Comparison of ENCODE assay signal across 8 cellular contexts in the genomic region with DNA sequence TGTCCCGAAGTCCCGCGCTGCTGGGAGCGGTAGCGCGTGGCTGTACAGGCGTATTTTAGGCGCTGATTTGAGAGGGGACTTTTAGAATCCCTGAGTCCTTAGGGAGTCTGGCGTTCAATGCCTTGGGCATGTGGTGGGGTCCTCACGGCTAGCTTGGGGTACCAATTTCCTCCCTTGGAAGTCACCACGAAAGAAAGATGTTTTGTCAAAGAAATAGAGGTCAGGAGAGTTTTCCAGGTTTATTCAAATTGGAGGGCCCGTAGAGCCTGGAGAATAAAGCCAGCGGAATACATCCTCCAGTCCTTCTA.
DNase-seq lines count a peak whose midpoint lies in the region; ATAC-seq and TF ChIP-seq lines count a peak whose summit lies in the region.

No MANE protein-coding gene starts in this region.

- H3K4me1 Mint-ChIP-seq in activated CD8-positive, alpha-beta T cell treated with anti-CD3 and anti-CD28 coated beads for 36 hours (ENCODE audit: low read depth), result peaks cover 11% of the 10 kb centered on the region

- H3K9ac ChIP-seq in iPS-18a (ENCODE audit: low read length), result peak overlapping the region; percentile 76

- ATAC-seq in activated CD8-positive, alpha-beta T cell treated with anti-CD3 and anti-CD28 coated beads for 36 hours, result no peak

- intact Hi-C loops in activated CD8-positive, alpha-beta T cell treated with anti-CD3 and anti-CD28 coated beads for 36 hours (cut with micrococcal nuclease), result loop anchor here (2.0 to 10.0 kb wide), 4 partner anchors 63 to 357 kb away; a partner anchor contains a TSS

- no peaks in the 10 kb centered on the region for H3K27me3 ChIP-seq in iPS-18a (ENCODE audit: control insufficient read depth, insufficient read depth, low read length)

- H3K36me3 Mint-ChIP-seq in activated CD8-positive, alpha-beta T cell treated with anti-CD3 and anti-CD28 coated beads for 36 hours (ENCODE audit: low read depth), result no peaks in the 10 kb centered on the region

- H3K27ac Mint-ChIP-seq in activated CD8-positive, alpha-beta T cell treated with anti-CD3 and anti-CD28 coated beads for 36 hours, result peak overlapping the region; percentile 32

- H3K27me3 Mint-ChIP-seq in activated CD8-positive, alpha-beta T cell treated with anti-CD3 and anti-CD28 coated beads for 36 hours, result no peaks in the 10 kb centered on the region

- no peaks in the 10 kb centered on the region for H3K9me3 ChIP-seq in iPS-18a (ENCODE audit: control insufficient read depth, low read depth, low read length)

- H3K4me3 Mint-ChIP-seq in activated CD8-positive, alpha-beta T cell treated with anti-CD3 and anti-CD28 coated beads for 36 hours, result peak overlapping the region; percentile 82

- DNase-seq in NCI-H82 (lab: John Stamatoyannopoulos, UW), result peak; percentile 79
- no peak for DNase-seq in NCI-H82 treated with DMSO at 0.1 percent for 48 hours (lab: John Stamatoyannopoulos, UW; ENCODE audit: unreplicated experiment)
- DNase-seq in activated CD8-positive, alpha-beta T cell treated with anti-CD3 and anti-CD28 coated beads for 36 hours, result no peak
- no peak for DNase-seq in substantia nigra (lab: John Stamatoyannopoulos, UW)
- no peak for DNase-seq in kidney glomerular epithelial cell (lab: John Stamatoyannopoulos, UW)
- no peak for DNase-seq in stimulated activated CD4-positive, alpha-beta T cell treated with anti-CD3 and anti-CD28 coated beads, Interleukin-12 subunit alpha, Interleukin-12 subunit beta, amount 100 ng/mL, for 4 hours
- DNase-seq in GM19238 (ENCODE audit: insufficient read length, low spot score), result no peak

- peak overlapping the region; percentile 76 for H3K4me3 ChIP-seq in iPS-18a (ENCODE audit: low read length)

- CTCF ChIA-PET in activated CD8-positive, alpha-beta T cell treated with anti-CD3 and anti-CD28 coated beads for 36 hours (lab: Charles Lee), result interaction anchor here (1.2 kb wide), 1 partner anchor 371 kb away, joined by 4 read pairs; no protein-coding TSS in a partner anchor

- no peaks in the 10 kb centered on the region for H3K36me3 ChIP-seq in iPS-18a (ENCODE audit: control insufficient read depth, low read depth, low read length)

- H3K9me3 Mint-ChIP-seq in activated CD8-positive, alpha-beta T cell treated with anti-CD3 and anti-CD28 coated beads for 36 hours, result peaks cover 3% of the 10 kb centered on the region

- no peak for TF ChIP-seq CTCF in activated CD8-positive, alpha-beta T cell treated with anti-CD3 and anti-CD28 coated beads for 36 hours (IDR thresholded peaks at IDR 0.05)

- H3K27ac ChIP-seq in iPS-18a (ENCODE audit: low read length) (no peak overlapping the region), substantia nigra (ENCODE audit: low read depth, low read length, poor library complexity, severe bottlenecking) (peak overlapping the region; percentile 92)

- POLR2A ChIA-PET in activated CD8-positive, alpha-beta T cell treated with anti-CD3 and anti-CD28 coated beads for 36 hours (lab: Charles Lee), result no interaction called here

- H3K4me1 ChIP-seq in iPS-18a (ENCODE audit: control insufficient read depth, low read depth, low read length), result peaks cover 8% of the 10 kb centered on the region
